In genomic region chr20:21808863-21809664, GRCh38 we compare ENCODE assay signal across 8 cellular contexts.
A peak's percentile ranks its signal among the peaks of the same experiment; 100 is the strongest.
DNase-seq lines count a peak whose midpoint lies in the region; ATAC-seq lines count a peak whose summit lies in the region.

No MANE protein-coding gene starts in this region.

- H3K27me3 Mint-ChIP-seq in stimulated activated memory B cell treated with anti-CD40 and anti-IgM and Interleukin-4, amounts not matched to agents 10 μg/mL and 1 μg/mL and 100 μg/mL, for 72 hours = peaks cover 15% of the 10 kb centered on the region

- ATAC-seq in stimulated activated memory B cell treated with anti-CD40 and anti-IgM and Interleukin-4, amounts not matched to agents 10 μg/mL and 1 μg/mL and 100 μg/mL, for 72 hours = no peak

- H3K9me3 Mint-ChIP-seq in stimulated activated memory B cell treated with anti-CD40 and anti-IgM and Interleukin-4, amounts not matched to agents 10 μg/mL and 1 μg/mL and 100 μg/mL, for 72 hours = peaks cover 19% of the 10 kb centered on the region

- no peak overlapping the region for H3K27ac Mint-ChIP-seq in stimulated activated memory B cell treated with anti-CD40 and anti-IgM and Interleukin-4, amounts not matched to agents 10 μg/mL and 1 μg/mL and 100 μg/mL, for 72 hours

- H3K36me3 Mint-ChIP-seq in stimulated activated memory B cell treated with anti-CD40 and anti-IgM and Interleukin-4, amounts not matched to agents 10 μg/mL and 1 μg/mL and 100 μg/mL, for 72 hours = no peaks in the 10 kb centered on the region

- peak; percentile 10 for DNase-seq in NCI-H1092 treated with DMSO at 0.1 percent for 48 hours (lab: John Stamatoyannopoulos, UW)
- DNase-seq in NCI-H1092 (lab: John Stamatoyannopoulos, UW) = no peak
- peak; percentile 28 for DNase-seq in LoVo (ENCODE audit: low spot score)
- DNase-seq in activated T-cell treated with anti-CD3 and anti-CD28 coated beads, Interleukin-2, amount 50 U/mL, for 1 hour = peak; percentile 20
- DNase-seq in iPS-NIHi7 (ENCODE audit: extremely low spot score) = peak; percentile 94
- DNase-seq in stimulated activated CD8-positive, alpha-beta memory T cell treated with anti-CD3 and anti-CD28 coated beads, Interleukin-12 subunit alpha, Interleukin-12 subunit beta, amount 100 ng/mL, for 1 hour (ENCODE audit: low read depth) = peak; percentile 7
- DNase-seq in NCI-H2081 (lab: John Stamatoyannopoulos, UW) = no peak

- no peak overlapping the region for H3K4me3 Mint-ChIP-seq in stimulated activated memory B cell treated with anti-CD40 and anti-IgM and Interleukin-4, amounts not matched to agents 10 μg/mL and 1 μg/mL and 100 μg/mL, for 72 hours

- no peaks in the 10 kb centered on the region for H3K4me1 Mint-ChIP-seq in stimulated activated memory B cell treated with anti-CD40 and anti-IgM and Interleukin-4, amounts not matched to agents 10 μg/mL and 1 μg/mL and 100 μg/mL, for 72 hours

Comparison
In these comparisons a context has a peak if more than half of its experiments do, and no peak if none do; other contexts are left out.
1. DNase-seq: peak in NCI-H1092 treated with DMSO at 0.1 percent for 48 hours (single experiment), LoVo (single experiment), activated T-cell treated with anti-CD3 and anti-CD28 coated beads, Interleukin-2, amount 50 U/mL, for 1 hour (single experiment), iPS-NIHi7 (single experiment) and stimulated activated CD8-positive, alpha-beta memory T cell treated with anti-CD3 and anti-CD28 coated beads, Interleukin-12 subunit alpha, Interleukin-12 subunit beta, amount 100 ng/mL, for 1 hour (single experiment); none in NCI-H1092 (single experiment) and NCI-H2081 (0 of 2).